In the genomic region with DNA sequence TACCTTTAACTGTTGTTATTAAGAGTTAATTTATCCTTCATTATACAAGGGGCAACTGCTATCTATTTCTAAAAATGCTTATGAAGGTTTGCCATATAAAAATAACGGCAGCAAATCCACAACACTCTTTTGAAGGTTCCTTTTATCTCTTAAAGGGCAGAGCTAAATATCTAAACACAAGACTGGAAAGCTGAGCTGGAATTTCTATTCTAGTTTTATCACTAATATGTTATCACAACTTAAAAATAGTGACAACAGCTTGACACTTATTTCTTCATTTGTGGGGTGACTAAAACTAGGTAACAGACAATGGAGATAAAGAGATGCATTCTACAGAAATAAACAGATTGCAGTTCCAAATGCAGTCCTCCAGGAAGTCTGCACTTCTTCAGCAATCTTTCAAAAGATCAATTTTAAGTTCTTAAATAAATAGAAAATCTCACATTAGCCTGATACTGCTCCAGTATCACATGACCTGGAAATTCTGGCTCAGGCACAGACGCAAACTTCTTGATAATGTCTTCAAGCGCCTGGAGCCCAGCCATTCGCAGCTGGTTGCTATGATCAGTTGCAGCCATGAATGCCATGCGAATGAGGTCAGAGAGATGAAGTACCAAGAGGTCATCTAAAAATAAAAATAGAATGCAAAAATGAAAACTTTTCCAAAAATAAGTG, we compare ENCODE assay signal across 1 cellular context.
TF ChIP-seq lines count a peak whose summit lies in the region.

No MANE protein-coding gene starts in this region.

TF ChIP-seq in SK-N-SH, 30 proteins besides CTCF, POLR2A, EP300 and RAD21 (continued from another document):
- TF ChIP-seq, protein P1, sequence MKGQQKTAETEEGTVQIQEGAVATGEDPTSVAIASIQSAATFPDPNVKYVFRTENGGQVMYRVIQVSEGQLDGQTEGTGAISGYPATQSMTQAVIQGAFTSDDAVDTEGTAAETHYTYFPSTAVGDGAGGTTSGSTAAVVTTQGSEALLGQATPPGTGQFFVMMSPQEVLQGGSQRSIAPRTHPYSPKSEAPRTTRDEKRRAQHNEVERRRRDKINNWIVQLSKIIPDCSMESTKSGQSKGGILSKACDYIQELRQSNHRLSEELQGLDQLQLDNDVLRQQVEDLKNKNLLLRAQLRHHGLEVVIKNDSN (IDR thresholded peaks at IDR 0.05; ENCODE audit: borderline replicate concordance, low read depth): peak; percentile 84
- TF ChIP-seq, protein P2, sequence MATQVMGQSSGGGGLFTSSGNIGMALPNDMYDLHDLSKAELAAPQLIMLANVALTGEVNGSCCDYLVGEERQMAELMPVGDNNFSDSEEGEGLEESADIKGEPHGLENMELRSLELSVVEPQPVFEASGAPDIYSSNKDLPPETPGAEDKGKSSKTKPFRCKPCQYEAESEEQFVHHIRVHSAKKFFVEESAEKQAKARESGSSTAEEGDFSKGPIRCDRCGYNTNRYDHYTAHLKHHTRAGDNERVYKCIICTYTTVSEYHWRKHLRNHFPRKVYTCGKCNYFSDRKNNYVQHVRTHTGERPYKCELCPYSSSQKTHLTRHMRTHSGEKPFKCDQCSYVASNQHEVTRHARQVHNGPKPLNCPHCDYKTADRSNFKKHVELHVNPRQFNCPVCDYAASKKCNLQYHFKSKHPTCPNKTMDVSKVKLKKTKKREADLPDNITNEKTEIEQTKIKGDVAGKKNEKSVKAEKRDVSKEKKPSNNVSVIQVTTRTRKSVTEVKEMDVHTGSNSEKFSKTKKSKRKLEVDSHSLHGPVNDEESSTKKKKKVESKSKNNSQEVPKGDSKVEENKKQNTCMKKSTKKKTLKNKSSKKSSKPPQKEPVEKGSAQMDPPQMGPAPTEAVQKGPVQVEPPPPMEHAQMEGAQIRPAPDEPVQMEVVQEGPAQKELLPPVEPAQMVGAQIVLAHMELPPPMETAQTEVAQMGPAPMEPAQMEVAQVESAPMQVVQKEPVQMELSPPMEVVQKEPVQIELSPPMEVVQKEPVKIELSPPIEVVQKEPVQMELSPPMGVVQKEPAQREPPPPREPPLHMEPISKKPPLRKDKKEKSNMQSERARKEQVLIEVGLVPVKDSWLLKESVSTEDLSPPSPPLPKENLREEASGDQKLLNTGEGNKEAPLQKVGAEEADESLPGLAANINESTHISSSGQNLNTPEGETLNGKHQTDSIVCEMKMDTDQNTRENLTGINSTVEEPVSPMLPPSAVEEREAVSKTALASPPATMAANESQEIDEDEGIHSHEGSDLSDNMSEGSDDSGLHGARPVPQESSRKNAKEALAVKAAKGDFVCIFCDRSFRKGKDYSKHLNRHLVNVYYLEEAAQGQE (IDR thresholded peaks at IDR 0.05; ENCODE audit: low read depth, low read length): no peak
- TF ChIP-seq TCF12 (IDR thresholded peaks at IDR 0.05) (peak; percentile 93), YY1 (IDR thresholded peaks at IDR 0.05; ENCODE audit: low read depth) (peak; percentile 58; the same call in 1 of the 2 replicates), JUND (IDR thresholded peaks at IDR 0.05) (peak; percentile 85), RXRA (IDR thresholded peaks at IDR 0.05; ENCODE audit: borderline replicate concordance, low read depth) (peak; percentile 91), NFIC (IDR thresholded peaks at IDR 0.05; ENCODE audit: borderline replicate concordance) (peak; percentile 90), RCOR1 (IDR thresholded peaks at IDR 0.05; ENCODE audit: low read length) (no peak), MEF2A (IDR thresholded peaks at IDR 0.05; ENCODE audit: borderline replicate concordance, low read depth) (peak; percentile 93), GABPA (IDR thresholded peaks at IDR 0.05; ENCODE audit: low read depth) (no peak), NRF1 (IDR thresholded peaks at IDR 0.05; ENCODE audit: low read depth, low read length) (no peak), ELF1 (IDR thresholded peaks at IDR 0.05) (no peak), CHD2 (IDR thresholded peaks at IDR 0.05; ENCODE audit: low read length, partially characterized antibody) (no peak), SMC3 (IDR thresholded peaks at IDR 0.05; ENCODE audit: low read depth, low read length) (no peak), MXI1 (IDR thresholded peaks at IDR 0.05; ENCODE audit: low read depth, low read length) (no peak), GATA2 (CRISPR knock-in tag; IDR thresholded peaks at IDR 0.05) (no peak), RFX5 (IDR thresholded peaks at IDR 0.05; ENCODE audit: low read length) (no peak), SIN3A (IDR thresholded peaks at IDR 0.05; ENCODE audit: borderline replicate concordance, low read depth, low read length) (no peak), EZH2phosphoT487 (IDR thresholded peaks at IDR 0.05; ENCODE audit: borderline replicate concordance, low read depth) (no peak), TAF1 (IDR thresholded peaks at IDR 0.05; ENCODE audit: borderline replicate concordance, low read depth, low read length) (no peak), TEAD4 (IDR thresholded peaks at IDR 0.05; ENCODE audit: borderline replicate concordance, insufficient read depth) (peak; percentile 76), FOXM1 (IDR thresholded peaks at IDR 0.05; ENCODE audit: low read depth) (no peak), FOXJ3 (CRISPR knock-in tag; IDR thresholded peaks at IDR 0.05) (no peak)
- TF ChIP-seq, protein P3, sequence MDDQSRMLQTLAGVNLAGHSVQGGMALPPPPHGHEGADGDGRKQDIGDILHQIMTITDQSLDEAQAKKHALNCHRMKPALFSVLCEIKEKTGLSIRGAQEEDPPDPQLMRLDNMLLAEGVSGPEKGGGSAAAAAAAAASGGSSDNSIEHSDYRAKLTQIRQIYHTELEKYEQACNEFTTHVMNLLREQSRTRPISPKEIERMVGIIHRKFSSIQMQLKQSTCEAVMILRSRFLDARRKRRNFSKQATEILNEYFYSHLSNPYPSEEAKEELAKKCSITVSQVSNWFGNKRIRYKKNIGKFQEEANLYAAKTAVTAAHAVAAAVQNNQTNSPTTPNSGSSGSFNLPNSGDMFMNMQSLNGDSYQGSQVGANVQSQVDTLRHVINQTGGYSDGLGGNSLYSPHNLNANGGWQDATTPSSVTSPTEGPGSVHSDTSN (IDR thresholded peaks at IDR 0.05): peak; percentile 72
- TF ChIP-seq, protein P4, sequence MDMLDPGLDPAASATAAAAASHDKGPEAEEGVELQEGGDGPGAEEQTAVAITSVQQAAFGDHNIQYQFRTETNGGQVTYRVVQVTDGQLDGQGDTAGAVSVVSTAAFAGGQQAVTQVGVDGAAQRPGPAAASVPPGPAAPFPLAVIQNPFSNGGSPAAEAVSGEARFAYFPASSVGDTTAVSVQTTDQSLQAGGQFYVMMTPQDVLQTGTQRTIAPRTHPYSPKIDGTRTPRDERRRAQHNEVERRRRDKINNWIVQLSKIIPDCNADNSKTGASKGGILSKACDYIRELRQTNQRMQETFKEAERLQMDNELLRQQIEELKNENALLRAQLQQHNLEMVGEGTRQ (IDR thresholded peaks at IDR 0.05; ENCODE audit: borderline replicate concordance, low read depth, low read length): no peak
- TF ChIP-seq, protein P5, sequence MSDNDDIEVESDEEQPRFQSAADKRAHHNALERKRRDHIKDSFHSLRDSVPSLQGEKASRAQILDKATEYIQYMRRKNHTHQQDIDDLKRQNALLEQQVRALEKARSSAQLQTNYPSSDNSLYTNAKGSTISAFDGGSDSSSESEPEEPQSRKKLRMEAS (IDR thresholded peaks at IDR 0.05; ENCODE audit: low read depth): peak; percentile 57; the same call in 1 of the 2 replicates
- TF ChIP-seq, protein P6, sequence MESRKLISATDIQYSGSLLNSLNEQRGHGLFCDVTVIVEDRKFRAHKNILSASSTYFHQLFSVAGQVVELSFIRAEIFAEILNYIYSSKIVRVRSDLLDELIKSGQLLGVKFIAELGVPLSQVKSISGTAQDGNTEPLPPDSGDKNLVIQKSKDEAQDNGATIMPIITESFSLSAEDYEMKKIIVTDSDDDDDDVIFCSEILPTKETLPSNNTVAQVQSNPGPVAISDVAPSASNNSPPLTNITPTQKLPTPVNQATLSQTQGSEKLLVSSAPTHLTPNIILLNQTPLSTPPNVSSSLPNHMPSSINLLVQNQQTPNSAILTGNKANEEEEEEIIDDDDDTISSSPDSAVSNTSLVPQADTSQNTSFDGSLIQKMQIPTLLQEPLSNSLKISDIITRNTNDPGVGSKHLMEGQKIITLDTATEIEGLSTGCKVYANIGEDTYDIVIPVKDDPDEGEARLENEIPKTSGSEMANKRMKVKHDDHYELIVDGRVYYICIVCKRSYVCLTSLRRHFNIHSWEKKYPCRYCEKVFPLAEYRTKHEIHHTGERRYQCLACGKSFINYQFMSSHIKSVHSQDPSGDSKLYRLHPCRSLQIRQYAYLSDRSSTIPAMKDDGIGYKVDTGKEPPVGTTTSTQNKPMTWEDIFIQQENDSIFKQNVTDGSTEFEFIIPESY (IDR thresholded peaks at IDR 0.05; ENCODE audit: borderline replicate concordance, low read depth): no peak
- TF ChIP-seq, protein P7, sequence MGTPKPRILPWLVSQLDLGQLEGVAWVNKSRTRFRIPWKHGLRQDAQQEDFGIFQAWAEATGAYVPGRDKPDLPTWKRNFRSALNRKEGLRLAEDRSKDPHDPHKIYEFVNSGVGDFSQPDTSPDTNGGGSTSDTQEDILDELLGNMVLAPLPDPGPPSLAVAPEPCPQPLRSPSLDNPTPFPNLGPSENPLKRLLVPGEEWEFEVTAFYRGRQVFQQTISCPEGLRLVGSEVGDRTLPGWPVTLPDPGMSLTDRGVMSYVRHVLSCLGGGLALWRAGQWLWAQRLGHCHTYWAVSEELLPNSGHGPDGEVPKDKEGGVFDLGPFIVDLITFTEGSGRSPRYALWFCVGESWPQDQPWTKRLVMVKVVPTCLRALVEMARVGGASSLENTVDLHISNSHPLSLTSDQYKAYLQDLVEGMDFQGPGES (IDR thresholded peaks at IDR 0.05; ENCODE audit: low read depth, low read length): no peak
TF ChIP-seq in SK-N-SH: peak in this region for 12.
